Comparison of ENCODE assay signal across 17 cellular contexts in the genomic region with DNA sequence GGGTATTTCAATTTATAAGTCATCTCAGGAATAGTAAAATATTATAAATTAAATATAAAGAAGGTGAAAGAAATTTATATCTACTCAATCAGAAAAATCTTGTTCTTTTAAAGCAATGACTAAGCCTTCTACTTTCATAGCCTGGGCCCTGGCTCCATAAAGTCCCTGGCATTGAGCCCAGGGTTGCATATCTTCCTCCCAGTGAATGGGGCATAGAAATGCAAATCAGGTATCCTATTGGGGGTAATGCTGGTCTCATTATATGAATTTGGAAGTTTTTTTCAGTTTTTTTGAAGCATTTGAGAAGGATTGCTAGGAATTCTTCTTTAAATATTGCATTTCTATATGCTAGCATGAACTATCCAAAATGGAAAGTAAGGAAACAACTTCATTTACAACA.
DNase-seq lines count a peak whose midpoint lies in the region; ATAC-seq and TF ChIP-seq lines count a peak whose summit lies in the region.
"Had no signal": no experiment of that assay in that cellular context is flagged by ENCODE, and none has a peak within 500 bp of the region (broad histone marks: within the 10 kb centered on the region; RNA-seq: fewer than 3 reads in every experiment).

No MANE protein-coding gene starts in this region.

- POLR2A ChIA-PET in MCF 10A (lab: Yijun Ruan, JAX): no interaction called here

- H3K9ac ChIP-seq in mammary epithelial cell (ENCODE audit: insufficient read depth, low read length): no peak overlapping the region

- H3K27ac Mint-ChIP-seq in MCF 10A (ENCODE audit: low read depth, unreplicated experiment): no peak overlapping the region
- H3K27ac Mint-ChIP-seq: CD4-positive, CD25-positive, alpha-beta regulatory T cell had no signal

- H3K4me1 ChIP-seq in mammary epithelial cell (ENCODE audit: insufficient read depth, low read length): no peaks in the 10 kb centered on the region
- H3K4me1 ChIP-seq: BE2C, Caco-2 had no signal

- no peak for ATAC-seq in HG03108 (IDR thresholded peaks at IDR 0.05; ENCODE audit: unreplicated experiment)
- ATAC-seq: GM12878 had no signal

- peaks cover 6% of the 10 kb centered on the region for H3K36me3 Mint-ChIP-seq in MCF 10A (ENCODE audit: insufficient read depth, unreplicated experiment)
- H3K36me3 Mint-ChIP-seq: CD4-positive, CD25-positive, alpha-beta regulatory T cell had no signal

- no peaks in the 10 kb centered on the region for H3K79me2 ChIP-seq in mammary epithelial cell (ENCODE audit: insufficient read depth, low read length)

- intact Hi-C loops in MCF 10A (cut with micrococcal nuclease) (no loop called here), mammary epithelial cell (cut with micrococcal nuclease) (no loop called here)

- BruUV-seq in MCF 10A (replicated peaks; lab: Mats Ljungman, UMichigan) (no TSS peak), mammary epithelial cell (replicated peaks; lab: Mats Ljungman, UMichigan) (no TSS peak)

- no peaks in the 10 kb centered on the region for H3K36me3 ChIP-seq in mammary epithelial cell (ENCODE audit: insufficient read depth, low read length)
- H3K36me3 ChIP-seq: BE2C had no signal

- no peaks in the 10 kb centered on the region for H4K20me1 ChIP-seq in mammary epithelial cell (ENCODE audit: insufficient read depth, low read length)

- in situ Hi-C loops in mammary epithelial cell (cut with MboI; ENCODE audit: low sequenced_read_pairs in 2 of 2): no loop called here

- no peak overlapping the region for H3K4me2 ChIP-seq in mammary epithelial cell (ENCODE audit: insufficient read depth, low read depth, low read length)

- no peak for TF ChIP-seq CTCF in MCF 10A (IDR thresholded peaks at IDR 0.05; ENCODE audit: unreplicated experiment)
- no peak for TF ChIP-seq CTCF in mammary epithelial cell (conservative IDR thresholded peaks at IDR 0.05 in 1 of 2, IDR thresholded peaks at IDR 0.05 in 1 of 2; ENCODE audit: extremely low read depth in 1 of 2, insufficient read depth in 1 of 2, low read depth in 1 of 2, low read length in 2 of 2)

- H3K27me3 Mint-ChIP-seq in MCF 10A (ENCODE audit: insufficient read depth, unreplicated experiment): no peaks in the 10 kb centered on the region

- H3K9me3 ChIP-seq in mammary epithelial cell (replicated peaks; ENCODE audit: insufficient read depth, low read length): peaks cover 25% of the 10 kb centered on the region
- H3K9me3 ChIP-seq: BE2C, Caco-2 had no signal

- CTCF ChIA-PET in MCF 10A (lab: Yijun Ruan, JAX): no interaction called here
- CTCF ChIA-PET in mammary epithelial cell (lab: Charles Lee; ENCODE audit: low non-redundant PET): no interaction called here

- H3K4me3 ChIP-seq in mammary epithelial cell (replicated peaks in 1 of 3; ENCODE audit: insufficient read depth in 1 of 3, low read depth in 2 of 3, low read length in 3 of 3): no peak overlapping the region
- H3K4me3 ChIP-seq: GM12878 had no signal

- H3K4me1 Mint-ChIP-seq in MCF 10A (ENCODE audit: insufficient read depth, unreplicated experiment): no peaks in the 10 kb centered on the region
- H3K4me1 Mint-ChIP-seq: CD4-positive, CD25-positive, alpha-beta regulatory T cell had no signal

- H2AFZ ChIP-seq in mammary epithelial cell (ENCODE audit: low read depth, low read length): no peak overlapping the region

- dilution Hi-C loops in mammary epithelial cell (cut with HindIII; ENCODE audit: low sequenced_read_pairs): no loop called here

- H3K4me3 Mint-ChIP-seq in MCF 10A (ENCODE audit: unreplicated experiment): no peak overlapping the region
- H3K4me3 Mint-ChIP-seq: CD4-positive, CD25-positive, alpha-beta regulatory T cell had no signal

- peaks cover 38% of the 10 kb centered on the region for H3K9me3 Mint-ChIP-seq in MCF 10A (ENCODE audit: unreplicated experiment)

- H3K27ac ChIP-seq in mammary epithelial cell (ENCODE audit: insufficient read depth, low read depth, low read length): no peak overlapping the region

- DNase-seq in MCF 10A (ENCODE audit: unreplicated experiment) (peak; percentile 22), mammary epithelial cell (no peak), NCI-H1105 (lab: John Stamatoyannopoulos, UW) (peak; percentile 29), astrocyte of the hippocampus (ENCODE audit: low read depth, low spot score) (peak; percentile 44), RPMI8226 (no peak)
- DNase-seq in stimulated activated naive CD4-positive, alpha-beta T cell treated with Interleukin-2 at 50 U/mL for 16 hours (lab: John Stamatoyannopoulos, UW): no peak
- DNase-seq: BE2C; Caco-2; CD4-positive, CD25-positive, alpha-beta regulatory T cell; MV-4-11; NCI-H1417 treated with DMSO at 0.1 percent for 48 hours; NCI-H187 treated with DMSO at 0.1 percent for 48 hours; NCI-H510A treated with DMSO at 0.1 percent for 48 hours; NCI-H774; Right ventricle myocardium superior had no signal

- H3K27me3 ChIP-seq in mammary epithelial cell (ENCODE audit: insufficient read depth, low read length): no peaks in the 10 kb centered on the region
- H3K27me3 ChIP-seq: BE2C had no signal

Comparison
In these comparisons a context has a peak if more than half of its experiments do, and no peak if none do; other contexts are left out.
1. DNase-seq: peak in MCF 10A (single experiment), NCI-H1105 (single experiment) and astrocyte of the hippocampus (single experiment); none in mammary epithelial cell (single experiment), stimulated activated naive CD4-positive, alpha-beta T cell treated with Interleukin-2 at 50 U/mL for 16 hours (single experiment) and RPMI8226 (single experiment).